In the genomic region with DNA sequence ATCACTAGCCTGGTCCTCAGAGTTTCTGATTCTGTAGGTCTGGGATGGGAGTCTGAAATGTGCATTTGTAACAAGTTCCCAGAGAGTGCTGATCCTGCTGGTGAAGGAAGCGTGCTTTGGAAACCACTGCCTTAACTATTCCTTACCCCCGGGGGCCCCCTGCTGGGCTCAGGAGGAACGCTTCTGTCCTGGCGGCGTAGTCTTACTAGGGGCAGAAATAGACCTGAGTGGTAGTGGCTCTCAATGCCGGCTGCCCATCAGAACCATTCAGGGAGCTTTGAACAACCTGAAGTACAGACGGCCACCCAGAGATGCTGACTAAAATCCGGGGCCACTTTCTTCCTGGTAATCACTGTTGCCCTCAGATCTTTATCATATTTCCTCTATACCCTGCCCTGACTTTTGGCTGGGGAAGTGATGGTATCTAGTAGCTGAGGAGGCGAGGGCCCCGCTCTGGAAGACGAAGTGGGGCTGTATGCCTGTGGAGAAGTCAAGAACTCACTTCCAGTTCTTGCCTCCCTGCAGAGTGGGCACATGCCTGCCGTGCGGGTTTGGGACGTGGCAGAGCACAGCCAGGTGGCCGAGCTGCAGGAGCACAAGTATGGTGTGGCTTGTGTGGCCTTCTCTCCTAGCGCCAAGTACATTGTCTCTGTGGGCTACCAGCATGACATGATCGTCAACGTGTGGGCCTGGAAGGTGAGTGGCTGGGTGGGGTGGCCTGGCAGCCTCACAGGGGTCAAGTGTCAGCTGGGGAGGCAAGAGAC, we compare ENCODE assay signal across 9 cellular contexts. TPM values are rescaled to one million over a fixed set of nuclear protein-coding genes. Genes with fewer than 3 reads are reported as not detected.
DNase-seq lines count a peak whose midpoint lies in the region; ATAC-seq and TF ChIP-seq lines count a peak whose summit lies in the region.
"Had no signal": no experiment of that assay in that cellular context is flagged by ENCODE, and none has a peak within 500 bp of the region (broad histone marks: within the 10 kb centered on the region; RNA-seq: fewer than 3 reads in every experiment).

No MANE protein-coding gene starts in this region.

- ATAC-seq in lower lobe of right lung = peak; percentile 90 to 93
- no peak for ATAC-seq in GM19035 (IDR thresholded peaks at IDR 0.05; ENCODE audit: unreplicated experiment)

- peaks cover 0 to 1% (median 1%) of the 10 kb centered on the region in 3 donors for H3K27me3 Mint-ChIP-seq in CD14-positive monocyte (ENCODE audit: low read depth in 3 of 3)
- H3K27me3 Mint-ChIP-seq: IgD-negative memory B cell had no signal

- in situ Hi-C loops in HAP-1 (cut with MboI; ENCODE audit: low sequenced_read_pairs) = loop anchor here (5.0 to 10.0 kb wide), 3 partner anchors 39 to 247 kb away; a partner anchor contains a TSS

- TF ChIP-seq CTCF in CD14-positive monocyte (IDR thresholded peaks at IDR 0.05) (peak; percentile 89), lower lobe of right lung (IDR thresholded peaks at IDR 0.05) (peak; percentile 91)

- no peak overlapping the region for H3K4me3 Mint-ChIP-seq in CD14-positive monocyte

- peaks cover 7% of the 10 kb centered on the region for H3K36me3 ChIP-seq in HAP-1 (replicated peaks)
- peaks cover 40% of the 10 kb centered on the region for H3K36me3 ChIP-seq in lower lobe of right lung

- no peak overlapping the region for H3K27ac Mint-ChIP-seq in CD14-positive monocyte
- H3K27ac Mint-ChIP-seq: IgD-negative memory B cell had no signal

- no peaks in the 10 kb centered on the region for H3K9me3 ChIP-seq in HAP-1
- H3K9me3 ChIP-seq in lower lobe of right lung = no peaks in the 10 kb centered on the region

- DNase-seq in CD14-positive monocyte (ENCODE audit: low spot score) (peak; percentile 81), HAP-1 (ENCODE audit: low spot score in 2 of 2) (peak; percentile 76 to 90), NCI-H526 (lab: John Stamatoyannopoulos, UW) (peak; percentile 49 to 87), dermis microvascular lymphatic vessel endothelial cell (ENCODE audit: low read depth in 2 of 2) (peak; percentile 69 to 86), lower lobe of right lung (peak; percentile 88)
- DNase-seq in activated CD4-positive, alpha-beta T cell treated with anti-CD3 and anti-CD28 coated beads, Interleukin-2, amount 50 U/mL, for 4 hours = peak; percentile 68 to 72
- peak; percentile 45 for DNase-seq in stimulated activated CD8-positive, alpha-beta memory T cell treated with anti-CD3 and anti-CD28 coated beads, Interleukin-12 subunit alpha, Interleukin-12 subunit beta, amount 100 ng/mL, for 4 hours (ENCODE audit: low read depth)

- H3K36me3 Mint-ChIP-seq in CD14-positive monocyte = peaks cover 45 to 51% of the 10 kb centered on the region in 2 donors

- H3K4me1 ChIP-seq in HAP-1 (no peaks in the 10 kb centered on the region), lower lobe of right lung (no peaks in the 10 kb centered on the region)

- intact Hi-C loops in CD14-positive monocyte (cut with micrococcal nuclease) = loop anchor here (1.0 to 10.0 kb wide), 4 partner anchors 37 to 209 kb away; a partner anchor contains a TSS
- intact Hi-C loops in lower lobe of right lung (cut with DNase I) = loop anchor here (5.0 kb wide), 1 partner anchor 39 kb away; a partner anchor contains a TSS

- H3K4me1 Mint-ChIP-seq in CD14-positive monocyte = peaks cover 4% of the 10 kb centered on the region

- H3K27ac ChIP-seq in lower lobe of right lung = no peak overlapping the region

- H3K27me3 ChIP-seq in HAP-1 (ENCODE audit: low read depth) = no peaks in the 10 kb centered on the region
- no peaks in the 10 kb centered on the region for H3K27me3 ChIP-seq in lower lobe of right lung (ENCODE audit: low read depth)

- H3K9me3 Mint-ChIP-seq in CD14-positive monocyte = peaks cover 0 to 1% (median 0%) of the 10 kb centered on the region in 7 donors
- H3K9me3 Mint-ChIP-seq: IgD-negative memory B cell had no signal

- H3K4me3 ChIP-seq in HAP-1 (no peak overlapping the region), lower lobe of right lung (no peak overlapping the region)

RNA-seq across cellular contexts. Expression of a gene that starts 16.3 kb away (rescaled TPM):
- polyA plus RNA-seq in CD14-positive monocyte = 10 to 100 TPM; 11.3 to 15.2 TPM
- total RNA-seq in dermis microvascular lymphatic vessel endothelial cell (2.4 and 3.4 TPM in 2 replicates), lower lobe of right lung (24.3 TPM)

RNA-seq across cellular contexts. Expression of a gene that starts 27.0 kb away (rescaled TPM):
- polyA plus RNA-seq in CD14-positive monocyte = 1 to 10 TPM in 1 of 2 donors, under 1 TPM in 1; 0.31 to 1.6 TPM
- total RNA-seq in dermis microvascular lymphatic vessel endothelial cell (0.13 and 1.0 TPM in 2 replicates), lower lobe of right lung (13.8 TPM)

RNA-seq across cellular contexts. Expression of a gene that starts 37.3 kb away (rescaled TPM):
- polyA plus RNA-seq in CD14-positive monocyte = 1 to 10 TPM in 1 of 2 donors, under 1 TPM in 1; 0.76 to 1.1 TPM
- total RNA-seq in dermis microvascular lymphatic vessel endothelial cell (8.7 and 9.1 TPM in 2 replicates), lower lobe of right lung (17.0 TPM)
